Comparison of ENCODE assay signal across 10 cellular contexts in the genomic region with DNA sequence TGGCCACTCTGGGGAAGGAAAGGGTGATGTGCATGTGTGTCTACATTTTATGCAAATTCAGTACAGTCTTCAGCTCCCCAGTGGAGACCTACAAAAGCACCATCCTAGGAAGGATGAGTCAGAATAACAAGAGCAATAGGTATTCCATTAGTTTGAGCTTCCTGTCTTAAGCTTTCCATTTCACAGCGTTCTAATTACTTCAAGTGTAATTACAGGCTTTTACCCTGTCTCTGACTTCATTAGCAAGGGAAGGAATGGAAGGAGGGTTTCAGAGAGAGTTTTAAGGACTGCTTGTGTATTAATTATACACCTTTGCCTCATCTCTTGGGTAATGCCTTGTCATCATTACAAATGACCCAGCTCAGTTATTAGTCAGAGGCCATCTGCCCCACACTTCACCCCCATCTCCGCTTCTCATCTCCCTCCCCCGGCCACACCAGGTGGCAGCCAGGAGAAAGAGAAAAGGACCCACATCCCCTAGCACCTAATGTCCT.
A peak's percentile ranks its signal among the peaks of the same experiment; 100 is the strongest.
DNase-seq lines count a peak whose midpoint lies in the region; ATAC-seq and TF ChIP-seq lines count a peak whose summit lies in the region.
"Had no signal": no experiment of that assay in that cellular context is flagged by ENCODE, and none has a peak within 500 bp of the region (broad histone marks: within the 10 kb centered on the region; RNA-seq: fewer than 3 reads in every experiment).

No MANE protein-coding gene starts in this region.

- peaks cover 9% of the 10 kb centered on the region for H3K4me1 Mint-ChIP-seq in glutamatergic neuron (ENCODE audit: low read depth, unreplicated experiment)
- H3K4me1 Mint-ChIP-seq in CD4-positive, alpha-beta T cell (ENCODE audit: low read depth), result no peaks in the 10 kb centered on the region

- no peaks in the 10 kb centered on the region for H3K9me3 Mint-ChIP-seq in glutamatergic neuron (ENCODE audit: unreplicated experiment)
- H3K9me3 Mint-ChIP-seq in CD4-positive, alpha-beta T cell, result peaks cover 2% of the 10 kb centered on the region

- WGBS in spleen, 5 donors, result 52 to 68% (median 56%) methylated on average over 3 of the region's 3 CpGs

- intact Hi-C loops in spleen (cut with DNase I; ENCODE audit: low total_unique reads), result no loop called here
- intact Hi-C loops in CD4-positive, alpha-beta T cell (cut with DNase I, micrococcal nuclease), result no loop called here

- no peak overlapping the region for H3K4me3 ChIP-seq in spleen
- H3K4me3 ChIP-seq: suprapubic skin had no signal

- H3K4me3 Mint-ChIP-seq in glutamatergic neuron (ENCODE audit: unreplicated experiment), result no peak overlapping the region
- no peak overlapping the region for H3K4me3 Mint-ChIP-seq in CD4-positive, alpha-beta T cell

- no peak overlapping the region for H3K27ac ChIP-seq in spleen
- no peak overlapping the region for H3K27ac ChIP-seq in CD4-positive, alpha-beta T cell (ENCODE audit: low read depth, low read length)
- H3K27ac ChIP-seq: suprapubic skin had no signal

- CTCF ChIA-PET in CD4-positive, alpha-beta T cell (lab: Charles Lee), result no interaction called here

- no peak for TF ChIP-seq POLR2A in spleen (IDR thresholded peaks at IDR 0.05)

- in situ Hi-C loops in KBM-7 (cut with MboI; ENCODE audit: low pct_unique_long_range_greater_than_20kb, low sequenced_read_pairs), result no loop called here

- H3K36me3 ChIP-seq in spleen, result no peaks in the 10 kb centered on the region
- H3K36me3 ChIP-seq: suprapubic skin had no signal

- no peak overlapping the region for H3K27ac Mint-ChIP-seq in glutamatergic neuron (ENCODE audit: unreplicated experiment)
- no peak overlapping the region for H3K27ac Mint-ChIP-seq in CD4-positive, alpha-beta T cell

- H3K27me3 ChIP-seq in spleen (replicated peaks in 1 of 7), result no peaks in the 10 kb centered on the region
- no peaks in the 10 kb centered on the region for H3K27me3 ChIP-seq in CD4-positive, alpha-beta T cell (ENCODE audit: control insufficient read depth, insufficient read depth, low read length)
- H3K27me3 ChIP-seq: suprapubic skin had no signal

- POLR2A ChIA-PET in CD4-positive, alpha-beta T cell (lab: Charles Lee), result no interaction called here

- peak; percentile 78 for ATAC-seq in GM19023 (IDR thresholded peaks at IDR 0.05; ENCODE audit: unreplicated experiment)
- peak; percentile 87 for ATAC-seq in HG02610 (IDR thresholded peaks at IDR 0.05; ENCODE audit: unreplicated experiment)
- ATAC-seq in CD4-positive, alpha-beta T cell (ENCODE audit: poor library complexity), result no peak

- no peaks in the 10 kb centered on the region for H3K27me3 Mint-ChIP-seq in glutamatergic neuron (ENCODE audit: unreplicated experiment)
- H3K27me3 Mint-ChIP-seq in CD4-positive, alpha-beta T cell, result peaks cover 22% of the 10 kb centered on the region

- TF ChIP-seq CTCF in glutamatergic neuron (IDR thresholded peaks at IDR 0.05; ENCODE audit: partially characterized antibody, unreplicated experiment) (no peak), spleen (IDR thresholded peaks at IDR 0.05 in 8 of 11, conservative IDR thresholded peaks at IDR 0.05 in 3 of 11) (no peak)
- TF ChIP-seq CTCF in CD4-positive, alpha-beta T cell (IDR thresholded peaks at IDR 0.05), result no peak

- no peaks in the 10 kb centered on the region for H3K9me3 ChIP-seq in spleen
- no peaks in the 10 kb centered on the region for H3K9me3 ChIP-seq in CD4-positive, alpha-beta T cell (ENCODE audit: control insufficient read depth, low read length)
- H3K9me3 ChIP-seq: suprapubic skin had no signal

- H3K4me1 ChIP-seq in spleen, result no peaks in the 10 kb centered on the region
- H3K4me1 ChIP-seq: suprapubic skin had no signal

- H3K36me3 Mint-ChIP-seq in glutamatergic neuron (ENCODE audit: unreplicated experiment), result no peaks in the 10 kb centered on the region
- no peaks in the 10 kb centered on the region for H3K36me3 Mint-ChIP-seq in CD4-positive, alpha-beta T cell (ENCODE audit: low read depth)

- DNase-seq in HS-5 (ENCODE audit: low read depth) (peak; percentile 33), glutamatergic neuron (peak; percentile 44), KBM-7 (no peak), spleen (no peak), T-helper 1 cell (no peak)
- no peak for DNase-seq in CD4-positive, alpha-beta T cell
- DNase-seq: MM.1S had no signal

Comparison
In these comparisons a context has a peak if more than half of its experiments do, and no peak if none do; other contexts are left out.
1. DNase-seq: peak in HS-5 (single experiment) and glutamatergic neuron (single experiment); none in KBM-7 (single experiment), spleen (single experiment), CD4-positive, alpha-beta T cell (0 of 10) and T-helper 1 cell (0 of 5).